Comparison of ENCODE assay signal across 3 cellular contexts in the genomic region with DNA sequence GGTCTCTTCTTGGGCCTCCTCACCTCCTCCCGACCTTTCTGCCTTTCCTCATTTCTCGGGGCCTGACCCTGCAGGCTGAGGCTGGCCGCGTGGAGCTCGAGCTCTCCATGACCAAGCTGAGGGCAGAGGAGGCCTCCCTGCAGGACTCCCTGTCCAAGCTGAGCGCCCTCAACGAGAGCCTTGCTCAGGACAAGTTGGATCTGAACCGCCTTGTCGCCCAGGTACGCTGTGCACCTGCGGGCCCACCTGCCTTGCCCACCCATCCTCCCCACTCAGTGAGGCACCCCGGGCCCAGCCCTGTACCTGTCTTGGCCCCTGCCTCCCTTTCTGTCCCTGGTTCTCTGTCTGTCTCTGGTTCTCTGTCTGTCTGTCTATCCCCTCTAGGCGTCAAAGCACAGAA. TPM values are rescaled to one million over a fixed set of nuclear protein-coding genes. Genes with fewer than 3 reads are reported as not detected.
"Had no signal": no experiment of that assay in that cellular context is flagged by ENCODE, and none has a peak within 500 bp of the region (broad histone marks: within the 10 kb centered on the region; RNA-seq: fewer than 3 reads in every experiment).

No MANE protein-coding gene starts in this region.

RNA-seq across cellular contexts. Expression of a gene that starts 34.2 kb away (rescaled TPM):
- total RNA-seq: HT1080, K562 had no signal
- polyA plus RNA-seq: K562 had no signal

RNA-seq across cellular contexts. Expression of a gene that starts 50.4 kb away (rescaled TPM):
- total RNA-seq: GM23248, HT1080 had no signal
- polyA plus RNA-seq: GM23248 had no signal
